9 cellular contexts compared by ENCODE assay signal in genomic region chr1:30887485-30888315, GRCh38. TPM values are rescaled to one million over a fixed set of nuclear protein-coding genes. Genes with fewer than 3 reads are reported as not detected.
DNase-seq lines count a peak whose midpoint lies in the region; ATAC-seq, FAIRE-seq and TF ChIP-seq lines count a peak whose summit lies in the region.
"Had no signal": no experiment of that assay in that cellular context is flagged by ENCODE, and none has a peak within 500 bp of the region (broad histone marks: within the 10 kb centered on the region; RNA-seq: fewer than 3 reads in every experiment).

No MANE protein-coding gene starts in this region.

- H3K4ac ChIP-seq in H9 (ENCODE audit: low read depth, low read length), result no peak overlapping the region

- H3K79me2 ChIP-seq in H9 (ENCODE audit: insufficient read depth, low read length), result no peaks in the 10 kb centered on the region

- no peaks in the 10 kb centered on the region for H3K36me3 ChIP-seq in stomach

- H2AK5ac ChIP-seq in H9 (ENCODE audit: insufficient read length, low read length), result no peak overlapping the region

- H2BK12ac ChIP-seq in H9 (ENCODE audit: insufficient read length, low read depth, low read length), result no peak overlapping the region

- DNase-seq in H9, result no peak
- DNase-seq in amniotic epithelial cell (ENCODE audit: low read depth), result peak; percentile 42
- no peak for DNase-seq in left cardiac atrium
- no peak for DNase-seq in stomach
- no peak for DNase-seq in posterior cingulate gyrus
- no peak for DNase-seq in H54 (ENCODE audit: insufficient read length, low spot score)
- no peak for DNase-seq in inferior parietal cortex (ENCODE audit: extremely low spot score)

- H3K9me3 ChIP-seq in H9 (ENCODE audit: control insufficient read depth, low read depth, low read length), result no peaks in the 10 kb centered on the region
- no peaks in the 10 kb centered on the region for H3K9me3 ChIP-seq in stomach

- H3K4me1 ChIP-seq in H9 (ENCODE audit: insufficient read depth, low read length), result peaks cover 5% of the 10 kb centered on the region; the same call in 1 of the 2 replicates
- H3K4me1 ChIP-seq in stomach, result peaks cover 12 to 78% (median 52%) of the 10 kb centered on the region in 4 donors

- TF ChIP-seq CTCF in H9 (conservative IDR thresholded peaks at IDR 0.05) (no peak), stomach (IDR thresholded peaks at IDR 0.05) (no peak)

- TF ChIP-seq POLR2A in stomach (IDR thresholded peaks at IDR 0.05) (no peak), H54 (IDR thresholded peaks at IDR 0.05; ENCODE audit: low read depth, low read length) (no peak)

- H4K20me1 ChIP-seq in H9 (ENCODE audit: control insufficient read depth, insufficient read depth, insufficient read length), result no peaks in the 10 kb centered on the region

- intact Hi-C loops in left cardiac atrium (cut with DNase I), result no loop called here
- intact Hi-C loops in stomach (cut with DNase I; ENCODE audit: low total_unique reads), result no loop called here
- intact Hi-C loops in posterior cingulate gyrus (cut with DNase I), result no loop called here

- no peak overlapping the region for H2BK5ac ChIP-seq in H9 (ENCODE audit: insufficient read length, low read length)

- no peak overlapping the region for H3K9ac ChIP-seq in H9 (ENCODE audit: extremely low read depth, insufficient read length, low read length)

- H3K27me3 ChIP-seq in H9 (ENCODE audit: insufficient read depth, low read length), result no peaks in the 10 kb centered on the region
- no peaks in the 10 kb centered on the region for H3K27me3 ChIP-seq in stomach

- H3K36me3 Mint-ChIP-seq in H9 (ENCODE audit: insufficient read depth in 1 of 3, low read depth in 3 of 3), result no peaks in the 10 kb centered on the region

- peak; percentile 6 to 10 for ATAC-seq in left cardiac atrium
- ATAC-seq in HG02973 (IDR thresholded peaks at IDR 0.05; ENCODE audit: unreplicated experiment), result no peak

- H3K27ac Mint-ChIP-seq in H9, result peak overlapping the region; percentile 93 to 94 (median 93)

- no peak overlapping the region for H2BK20ac ChIP-seq in H9 (ENCODE audit: low read depth, low read length, poor library complexity, severe bottlenecking)

- no peaks in the 10 kb centered on the region for H3K27me3 Mint-ChIP-seq in H9 (ENCODE audit: low read depth)

- WGBS in H9 (ENCODE audit: extremely low coverage, insufficient read length, low lambda C conversion rate), result no CpG with 5 or more reads among the region's 10 CpGs
- WGBS in stomach, 5 donors, result 64 to 81% (median 71%) methylated on average over 10 of the region's 10 CpGs

- no peaks in the 10 kb centered on the region for H3K79me1 ChIP-seq in H9 (ENCODE audit: insufficient read depth, low read depth, low read length, poor library complexity, severe bottlenecking)

- H2AFZ ChIP-seq in H9 (ENCODE audit: low read length), result no peak overlapping the region

- no peaks in the 10 kb centered on the region for H3K9me3 Mint-ChIP-seq in H9

- no peaks in the 10 kb centered on the region for H3K23me2 ChIP-seq in H9 (ENCODE audit: insufficient read length, low read depth, low read length, poor library complexity, severe bottlenecking)

- H3K18ac ChIP-seq in H9 (ENCODE audit: insufficient read length, low read depth, low read length), result no peak overlapping the region

- H3K4me2 ChIP-seq in H9 (ENCODE audit: insufficient read depth, insufficient read length, low read length), result no peak overlapping the region

- peaks cover 32 to 35% of the 10 kb centered on the region in 2 experiments for H3K4me1 Mint-ChIP-seq in H9

- H3K56ac ChIP-seq in H9 (ENCODE audit: insufficient read length, low read depth, low read length), result no peak overlapping the region

- H4K5ac ChIP-seq in H9 (ENCODE audit: insufficient read length, low read depth, low read length), result no peak overlapping the region

- no peak overlapping the region for H4K91ac ChIP-seq in H9 (ENCODE audit: insufficient read length, low read depth, low read length)

- no peak overlapping the region for H2BK120ac ChIP-seq in H9 (ENCODE audit: low read depth, low read length, poor library complexity, severe bottlenecking)

- H2BK15ac ChIP-seq in H9 (ENCODE audit: low read depth, low read length), result no peak overlapping the region

- no peak for TF ChIP-seq EP300 in stomach (IDR thresholded peaks at IDR 0.05)

- H3K4me3 ChIP-seq in stomach, result no peak overlapping the region

- peak overlapping the region in 1 of 2 experiments; percentile 31; a peak in 2 of 5 replicates for H3K4me3 Mint-ChIP-seq in H9

- H3K14ac ChIP-seq in H9 (ENCODE audit: insufficient read depth, low read length), result peak overlapping the region; percentile 9; the same call in 1 of the 2 replicates

- H3K27ac ChIP-seq in H9 (ENCODE audit: insufficient read length, low read depth, low read length) (no peak overlapping the region), stomach (peak overlapping the region in 4 of 5 donors; percentile 73 to 87 (median 82))

- no peak overlapping the region for H3K23ac ChIP-seq in H9 (ENCODE audit: insufficient read length, low read depth, low read length)

- no peak overlapping the region for H3T11ph ChIP-seq in H9 (ENCODE audit: low read length)

- no peak overlapping the region for H4K8ac ChIP-seq in H9 (replicated peaks; ENCODE audit: insufficient read length, low read depth, low read length)

- FAIRE-seq in H54 (lab: Jason Lieb, UNC), result no peak
- FAIRE-seq: endothelial cell of umbilical vein had no signal

RNA-seq across cellular contexts. Expression of gene SDC3, which starts 20.9 kb away (rescaled TPM):
- total RNA-seq in H9 (2021), result 24.2 and 25.9 TPM in 2 replicates
- total RNA-seq in left cardiac atrium, result 10 to 100 TPM; 38.8 to 39.3 TPM
- 10 to 100 TPM in 4 of 5 donors, under 1 TPM in 1; 0.58 to 47.2 (median 30.8) TPM for total RNA-seq in stomach
- polyA plus RNA-seq in stomach, result 10 to 100 TPM in 2 of 3 donors, 1 to 10 TPM in 1; 9.9 to 13.0 (median 10.7) TPM
